ENCODE assay signal across 9 cellular contexts in the genomic region with DNA sequence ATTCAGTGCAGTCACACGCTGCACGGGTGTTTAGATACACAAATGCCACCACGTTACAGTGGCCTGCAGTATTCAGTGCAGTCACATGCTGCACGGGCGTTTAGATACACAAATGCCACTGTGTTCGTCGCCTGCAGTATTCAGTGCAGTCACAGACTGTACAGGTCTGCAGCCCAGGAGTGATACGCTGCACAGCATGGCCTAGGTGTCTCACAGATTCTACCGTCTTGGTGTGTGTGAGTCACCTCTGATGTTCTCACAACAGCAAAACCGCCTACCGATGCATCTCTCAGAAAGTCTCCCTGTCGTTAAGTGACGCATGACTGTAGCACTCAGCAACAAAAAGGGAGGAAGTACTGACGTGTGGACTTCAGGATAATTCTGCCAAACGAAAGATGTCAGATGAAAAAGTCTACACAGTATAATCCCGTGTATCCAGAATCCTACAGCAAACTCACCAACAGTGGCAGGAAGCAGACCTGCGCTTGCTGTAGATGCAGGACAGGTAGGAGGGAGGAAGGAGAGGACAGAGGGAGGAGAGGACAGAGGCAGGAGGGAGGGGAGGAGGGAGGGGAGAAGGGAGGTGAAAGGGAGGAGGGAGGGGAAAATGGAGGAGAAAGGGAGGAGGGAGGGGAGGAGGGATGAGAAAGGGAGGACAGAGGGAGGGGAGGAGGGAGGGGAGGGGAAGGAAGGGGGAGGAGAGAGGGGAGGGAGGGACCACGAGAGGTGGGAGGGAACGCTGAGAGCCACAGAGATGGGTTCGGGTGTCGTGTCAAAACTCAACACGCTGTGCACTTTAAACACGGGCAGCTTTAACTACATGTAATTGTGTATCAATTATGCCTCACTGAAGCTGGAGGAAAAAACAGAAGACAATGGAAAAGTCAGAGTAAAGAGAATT. TPM values are rescaled to one million over a fixed set of nuclear protein-coding genes. Genes with fewer than 3 reads are reported as not detected.
DNase-seq lines count a peak whose midpoint lies in the region; ATAC-seq and TF ChIP-seq lines count a peak whose summit lies in the region.
"Had no signal": no experiment of that assay in that cellular context is flagged by ENCODE, and none has a peak within 500 bp of the region (broad histone marks: within the 10 kb centered on the region; RNA-seq: fewer than 3 reads in every experiment).

No MANE protein-coding gene starts in this region.

- no peak for DNase-seq in CD8-positive, alpha-beta memory T cell
- DNase-seq in T follicular helper cell (ENCODE audit: low read depth) (peak; percentile 68), colonic mucosa (no peak), SHP77 treated with DMSO at 0.1 percent for 48 hours (lab: John Stamatoyannopoulos, UW) (no peak), vagina (ENCODE audit: extremely low spot score in 2 of 2) (no peak)
- DNase-seq in activated naive CD4-positive, alpha-beta T cell treated with anti-CD3 and anti-CD28 coated beads, Interleukin-2, amount 10 ng/mL, durations not matched to agents 7 days and 5 days: peak; percentile 44
- peak in 2 of 10 donors; percentile 23 to 30 for DNase-seq in naive thymus-derived CD8-positive, alpha-beta T cell

- intact Hi-C loops in colonic mucosa (cut with DNase I) (no loop called here), vagina (cut with DNase I) (no loop called here)

- peaks cover 17 to 20% (median 18%) of the 10 kb centered on the region in 5 donors for H3K9me3 Mint-ChIP-seq in CD8-positive, alpha-beta memory T cell
- H3K9me3 Mint-ChIP-seq in activated naive CD4-positive, alpha-beta T cell treated with anti-CD3 and anti-CD28 coated beads, Interleukin-2, amount 10 ng/mL, durations not matched to agents 7 days and 5 days: peaks cover 18% of the 10 kb centered on the region
- H3K9me3 Mint-ChIP-seq in naive thymus-derived CD8-positive, alpha-beta T cell: peaks cover 10 to 25% (median 21%) of the 10 kb centered on the region in 9 donors

- no peak overlapping the region for H3K4me3 ChIP-seq in CD8-positive, alpha-beta memory T cell (ENCODE audit: low read length)
- no peak overlapping the region for H3K4me3 ChIP-seq in colonic mucosa
- no peak overlapping the region for H3K4me3 ChIP-seq in vagina

- peaks cover 0 to 19% (median 0%) of the 10 kb centered on the region in 3 donors for H3K36me3 Mint-ChIP-seq in CD8-positive, alpha-beta memory T cell
- H3K36me3 Mint-ChIP-seq in activated naive CD4-positive, alpha-beta T cell treated with anti-CD3 and anti-CD28 coated beads, Interleukin-2, amount 10 ng/mL, durations not matched to agents 7 days and 5 days: peaks cover 4% of the 10 kb centered on the region
- H3K36me3 Mint-ChIP-seq in naive thymus-derived CD8-positive, alpha-beta T cell: peaks cover 0 to 23% (median 15%) of the 10 kb centered on the region in 3 donors

- peaks cover 9% of the 10 kb centered on the region for H3K4me1 ChIP-seq in CD8-positive, alpha-beta memory T cell (ENCODE audit: insufficient read depth, low read length)
- H3K4me1 ChIP-seq in colonic mucosa: no peaks in the 10 kb centered on the region
- no peaks in the 10 kb centered on the region for H3K4me1 ChIP-seq in vagina
- H3K4me1 ChIP-seq: parathyroid adenoma had no signal

- no peaks in the 10 kb centered on the region for H3K36me3 ChIP-seq in CD8-positive, alpha-beta memory T cell (ENCODE audit: insufficient read depth, low read length)
- H3K36me3 ChIP-seq in colonic mucosa: no peaks in the 10 kb centered on the region
- H3K36me3 ChIP-seq in vagina: no peaks in the 10 kb centered on the region

- H3K4me3 Mint-ChIP-seq in CD8-positive, alpha-beta memory T cell: peak overlapping the region in 1 of 7 donors; percentile 30
- no peak overlapping the region for H3K4me3 Mint-ChIP-seq in activated naive CD4-positive, alpha-beta T cell treated with anti-CD3 and anti-CD28 coated beads, Interleukin-2, amount 10 ng/mL, durations not matched to agents 7 days and 5 days
- peak overlapping the region in 3 of 10 donors; percentile 31 to 83 (median 76) for H3K4me3 Mint-ChIP-seq in naive thymus-derived CD8-positive, alpha-beta T cell

- peak; percentile 74 to 77 for ATAC-seq in naive thymus-derived CD8-positive, alpha-beta T cell
- no peak for ATAC-seq in GM21786 (IDR thresholded peaks at IDR 0.05; ENCODE audit: unreplicated experiment)

- H3K27me3 ChIP-seq in CD8-positive, alpha-beta memory T cell (ENCODE audit: insufficient read depth, low read length, poor library complexity, severe bottlenecking): no peaks in the 10 kb centered on the region
- H3K27me3 ChIP-seq in colonic mucosa (no peaks in the 10 kb centered on the region), vagina (no peaks in the 10 kb centered on the region)

- TF ChIP-seq CTCF in colonic mucosa (IDR thresholded peaks at IDR 0.05) (no peak), vagina (IDR thresholded peaks at IDR 0.05) (no peak)

- TF ChIP-seq POLR2A in vagina (IDR thresholded peaks at IDR 0.05): no peak

- peak overlapping the region in 6 of 8 donors; percentile 24 to 81 (median 58) for H3K27ac Mint-ChIP-seq in CD8-positive, alpha-beta memory T cell
- peak overlapping the region; percentile 74 for H3K27ac Mint-ChIP-seq in activated naive CD4-positive, alpha-beta T cell treated with anti-CD3 and anti-CD28 coated beads, Interleukin-2, amount 10 ng/mL, durations not matched to agents 7 days and 5 days
- peak overlapping the region in 8 of 10 donors; percentile 31 to 91 (median 84) for H3K27ac Mint-ChIP-seq in naive thymus-derived CD8-positive, alpha-beta T cell

- no peaks in the 10 kb centered on the region for H3K9me3 ChIP-seq in CD8-positive, alpha-beta memory T cell (ENCODE audit: low read length)
- H3K9me3 ChIP-seq in colonic mucosa: no peaks in the 10 kb centered on the region
- H3K9me3 ChIP-seq in vagina: no peaks in the 10 kb centered on the region

- H3K27me3 Mint-ChIP-seq in CD8-positive, alpha-beta memory T cell: peaks cover 14 to 15% of the 10 kb centered on the region in 2 donors
- peaks cover 24% of the 10 kb centered on the region for H3K27me3 Mint-ChIP-seq in activated naive CD4-positive, alpha-beta T cell treated with anti-CD3 and anti-CD28 coated beads, Interleukin-2, amount 10 ng/mL, durations not matched to agents 7 days and 5 days
- H3K27me3 Mint-ChIP-seq in naive thymus-derived CD8-positive, alpha-beta T cell: peaks cover 0 to 4% (median 0%) of the 10 kb centered on the region in 5 donors

- peaks cover 0 to 3% (median 2%) of the 10 kb centered on the region in 3 donors for H3K4me1 Mint-ChIP-seq in CD8-positive, alpha-beta memory T cell
- peaks cover 3% of the 10 kb centered on the region for H3K4me1 Mint-ChIP-seq in activated naive CD4-positive, alpha-beta T cell treated with anti-CD3 and anti-CD28 coated beads, Interleukin-2, amount 10 ng/mL, durations not matched to agents 7 days and 5 days
- H3K4me1 Mint-ChIP-seq in naive thymus-derived CD8-positive, alpha-beta T cell: peaks cover 9 to 14% (median 11%) of the 10 kb centered on the region in 4 donors

- POLR2A ChIA-PET in CD8-positive, alpha-beta memory T cell (lab: Charles Lee): no interaction called here
- POLR2A ChIA-PET in naive thymus-derived CD8-positive, alpha-beta T cell (lab: Charles Lee): no interaction called here

- H3K27ac ChIP-seq in CD8-positive, alpha-beta memory T cell (ENCODE audit: low read depth, low read length): no peak overlapping the region
- H3K27ac ChIP-seq in colonic mucosa (no peak overlapping the region), vagina (no peak overlapping the region)
- H3K27ac ChIP-seq: parathyroid adenoma had no signal

- CTCF ChIA-PET in CD8-positive, alpha-beta memory T cell (lab: Charles Lee): no interaction called here
- CTCF ChIA-PET in activated naive CD4-positive, alpha-beta T cell treated with anti-CD3 and anti-CD28 coated beads, Interleukin-2, amount 10 ng/mL, durations not matched to agents 7 days and 5 days (lab: Charles Lee): no interaction called here

- no peak overlapping the region for H3K9ac ChIP-seq in colonic mucosa (ENCODE audit: low read depth in 2 of 2, low read length in 2 of 2)
- H3K9ac ChIP-seq: parathyroid adenoma had no signal

RNA-seq across cellular contexts. Expression of a gene that starts 36.3 kb away (rescaled TPM):
- total RNA-seq in CD8-positive, alpha-beta memory T cell: under 1 TPM; 0.31 to 0.35 TPM
- polyA plus RNA-seq in CD8-positive, alpha-beta memory T cell: 0.38 TPM
- total RNA-seq in naive thymus-derived CD8-positive, alpha-beta T cell: under 1 TPM in 1 of 2 experiments, not detected in 1; 0.47 TPM
- 1 to 10 TPM in 2 of 3 donors, under 1 TPM in 1; 0.82 to 2.3 (median 1.1) TPM for polyA plus RNA-seq in naive thymus-derived CD8-positive, alpha-beta T cell
- total RNA-seq in colonic mucosa (1 to 10 TPM; 2.1 to 5.3 TPM), vagina (4.9 TPM)

Comparison
In these comparisons a context has a peak if more than half of its experiments do, and no peak if none do; other contexts are left out.
1. DNase-seq: peak in T follicular helper cell (single experiment) and activated naive CD4-positive, alpha-beta T cell treated with anti-CD3 and anti-CD28 coated beads, Interleukin-2, amount 10 ng/mL, durations not matched to agents 7 days and 5 days (single experiment); none in CD8-positive, alpha-beta memory T cell (0 of 5), colonic mucosa (single experiment), SHP77 treated with DMSO at 0.1 percent for 48 hours (single experiment) and vagina (0 of 2).
2. Peak in every context shown above with its lines, with median percentiles within 50 percentile points of each other: H3K27ac Mint-ChIP-seq.